In genomic region chr2:41194235-41194634, GRCh38 we compare ENCODE assay signal across 12 cellular contexts.
DNase-seq lines count a peak whose midpoint lies in the region; ATAC-seq and TF ChIP-seq lines count a peak whose summit lies in the region.
"Had no signal": no experiment of that assay in that cellular context is flagged by ENCODE, and none has a peak within 500 bp of the region (broad histone marks: within the 10 kb centered on the region; RNA-seq: fewer than 3 reads in every experiment).

No MANE protein-coding gene starts in this region.

- no peak overlapping the region for H3K27ac Mint-ChIP-seq in immature natural killer cell
- H3K27ac Mint-ChIP-seq: CD8-positive, alpha-beta T cell had no signal

- intact Hi-C loops in Right ventricle myocardium superior (cut with DNase I): no loop called here

- no peak overlapping the region for H3K9ac ChIP-seq in adipocyte (ENCODE audit: low read length)

- no peak overlapping the region for H3K4me3 Mint-ChIP-seq in immature natural killer cell
- H3K4me3 Mint-ChIP-seq: CD8-positive, alpha-beta T cell had no signal

- H3K36me3 Mint-ChIP-seq in immature natural killer cell: no peaks in the 10 kb centered on the region
- H3K36me3 Mint-ChIP-seq: CD8-positive, alpha-beta T cell had no signal

- H3K27me3 ChIP-seq in adipocyte (replicated peaks; ENCODE audit: control insufficient read depth, insufficient read depth, low read length): peaks cover 3% of the 10 kb centered on the region

- ATAC-seq in Right ventricle myocardium superior (ENCODE audit: poor library complexity) (peak; percentile 52), GM21526 (IDR thresholded peaks at IDR 0.05; ENCODE audit: low FRiP score, unreplicated experiment) (no peak)
- ATAC-seq: CD8-positive, alpha-beta T cell had no signal

- no peaks in the 10 kb centered on the region for H3K36me3 ChIP-seq in adipocyte (ENCODE audit: control insufficient read depth, insufficient read depth, low read length, severe bottlenecking)

- peak; percentile 38 for DNase-seq in HS-27A (ENCODE audit: low read depth)
- DNase-seq in adipocyte (ENCODE audit: low read depth): peak; percentile 61
- DNase-seq in Right ventricle myocardium superior: peak; percentile 37
- peak; percentile 97 for DNase-seq in retinal pigment epithelial cell (ENCODE audit: low read depth)
- DNase-seq in immature natural killer cell: no peak
- DNase-seq in T-helper 1 cell: no peak
- no peak for DNase-seq in NCI-H2171 treated with DMSO at 0.1 percent for 48 hours (lab: John Stamatoyannopoulos, UW)
- DNase-seq: CD8-positive, alpha-beta T cell; cerebellar nuclear complex; NCI-H1436; T1000 had no signal

- no peaks in the 10 kb centered on the region for H3K27me3 Mint-ChIP-seq in immature natural killer cell (ENCODE audit: low read depth in 3 of 3)

- H3K9me3 ChIP-seq in adipocyte (ENCODE audit: control insufficient read depth, low read length): no peaks in the 10 kb centered on the region

- H3K4me3 ChIP-seq in adipocyte (ENCODE audit: low read length): no peak overlapping the region
- H3K4me3 ChIP-seq in retinal pigment epithelial cell (ENCODE audit: low read length): no peak overlapping the region

- H3K4me1 ChIP-seq in adipocyte (ENCODE audit: control insufficient read depth, insufficient read depth, low read length): peaks cover 12% of the 10 kb centered on the region

- H3K9me3 Mint-ChIP-seq in immature natural killer cell: peaks cover 0 to 5% (median under 1%) of the 10 kb centered on the region in 6 donors

- TF ChIP-seq CTCF in retinal pigment epithelial cell (conservative IDR thresholded peaks at IDR 0.05; ENCODE audit: low read depth, low read length): no peak

- H3K4me1 Mint-ChIP-seq in immature natural killer cell: no peaks in the 10 kb centered on the region

Comparison
In these comparisons a context has a peak if more than half of its experiments do, and no peak if none do; other contexts are left out.
1. DNase-seq: peak in HS-27A (single experiment), adipocyte (single experiment), Right ventricle myocardium superior (single experiment) and retinal pigment epithelial cell (single experiment); none in immature natural killer cell (0 of 3), T-helper 1 cell (0 of 5) and NCI-H2171 treated with DMSO at 0.1 percent for 48 hours (single experiment).